In the genomic region with DNA sequence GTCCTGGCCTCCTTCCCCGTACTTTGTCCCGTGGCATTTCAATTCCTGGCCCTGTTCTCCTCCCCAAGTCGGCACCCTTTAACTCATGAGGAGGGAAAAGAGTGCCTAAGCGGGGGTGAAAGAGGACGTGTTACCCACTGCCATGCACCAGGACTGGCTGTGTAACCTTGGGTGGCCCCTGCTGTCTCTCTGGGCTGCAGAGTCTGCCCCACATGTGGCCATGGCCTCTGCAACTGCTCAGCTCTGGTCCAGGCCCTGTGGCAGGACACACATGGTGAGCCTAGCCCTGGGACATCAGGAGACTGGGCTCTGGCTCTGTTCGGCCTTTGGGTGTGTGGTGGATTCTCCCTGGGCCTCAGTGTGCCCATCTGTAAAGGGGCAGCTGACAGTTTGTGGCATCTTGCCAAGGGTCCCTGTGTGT, we compare ENCODE assay signal across 1 cellular context.
TF ChIP-seq lines count a peak whose summit lies in the region.

No MANE protein-coding gene starts in this region.

TF ChIP-seq in HCT116, 20 proteins besides CTCF, POLR2A, EP300 and RAD21 (continued from another document):
- TF ChIP-seq, protein P1, sequence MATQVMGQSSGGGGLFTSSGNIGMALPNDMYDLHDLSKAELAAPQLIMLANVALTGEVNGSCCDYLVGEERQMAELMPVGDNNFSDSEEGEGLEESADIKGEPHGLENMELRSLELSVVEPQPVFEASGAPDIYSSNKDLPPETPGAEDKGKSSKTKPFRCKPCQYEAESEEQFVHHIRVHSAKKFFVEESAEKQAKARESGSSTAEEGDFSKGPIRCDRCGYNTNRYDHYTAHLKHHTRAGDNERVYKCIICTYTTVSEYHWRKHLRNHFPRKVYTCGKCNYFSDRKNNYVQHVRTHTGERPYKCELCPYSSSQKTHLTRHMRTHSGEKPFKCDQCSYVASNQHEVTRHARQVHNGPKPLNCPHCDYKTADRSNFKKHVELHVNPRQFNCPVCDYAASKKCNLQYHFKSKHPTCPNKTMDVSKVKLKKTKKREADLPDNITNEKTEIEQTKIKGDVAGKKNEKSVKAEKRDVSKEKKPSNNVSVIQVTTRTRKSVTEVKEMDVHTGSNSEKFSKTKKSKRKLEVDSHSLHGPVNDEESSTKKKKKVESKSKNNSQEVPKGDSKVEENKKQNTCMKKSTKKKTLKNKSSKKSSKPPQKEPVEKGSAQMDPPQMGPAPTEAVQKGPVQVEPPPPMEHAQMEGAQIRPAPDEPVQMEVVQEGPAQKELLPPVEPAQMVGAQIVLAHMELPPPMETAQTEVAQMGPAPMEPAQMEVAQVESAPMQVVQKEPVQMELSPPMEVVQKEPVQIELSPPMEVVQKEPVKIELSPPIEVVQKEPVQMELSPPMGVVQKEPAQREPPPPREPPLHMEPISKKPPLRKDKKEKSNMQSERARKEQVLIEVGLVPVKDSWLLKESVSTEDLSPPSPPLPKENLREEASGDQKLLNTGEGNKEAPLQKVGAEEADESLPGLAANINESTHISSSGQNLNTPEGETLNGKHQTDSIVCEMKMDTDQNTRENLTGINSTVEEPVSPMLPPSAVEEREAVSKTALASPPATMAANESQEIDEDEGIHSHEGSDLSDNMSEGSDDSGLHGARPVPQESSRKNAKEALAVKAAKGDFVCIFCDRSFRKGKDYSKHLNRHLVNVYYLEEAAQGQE (IDR thresholded peaks at IDR 0.05; ENCODE audit: low read depth), result no peak
- TF ChIP-seq TCF7L2 (IDR thresholded peaks at IDR 0.05; ENCODE audit: borderline replicate concordance, extremely low read depth, insufficient read depth, insufficient read length) (no peak), POLR2AphosphoS5 (IDR thresholded peaks at IDR 0.05; ENCODE audit: low read depth, low read length) (no peak), CBX3 (IDR thresholded peaks at IDR 0.05; ENCODE audit: low read depth) (no peak), FOSL1 (IDR thresholded peaks at IDR 0.05; ENCODE audit: low read depth) (no peak), EZH2phosphoT487 (IDR thresholded peaks at IDR 0.05; ENCODE audit: borderline replicate concordance) (no peak), ZFX (IDR thresholded peaks at IDR 0.05) (no peak)
- TF ChIP-seq, protein P2, sequence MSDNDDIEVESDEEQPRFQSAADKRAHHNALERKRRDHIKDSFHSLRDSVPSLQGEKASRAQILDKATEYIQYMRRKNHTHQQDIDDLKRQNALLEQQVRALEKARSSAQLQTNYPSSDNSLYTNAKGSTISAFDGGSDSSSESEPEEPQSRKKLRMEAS (IDR thresholded peaks at IDR 0.05), result no peak
